In genomic region chr1:246560833-246561232, GRCh38 we compare ENCODE assay signal across 1 cellular context.
A peak's percentile ranks its signal among the peaks of the same experiment; 100 is the strongest.
TF ChIP-seq lines count a peak whose summit lies in the region.

No MANE protein-coding gene starts in this region.

TF ChIP-seq in GM12878, 131 proteins besides CTCF, POLR2A, EP300 and RAD21:
- 0 out of 2 replicates have a peak, but pooled peaks have one; percentile 64 for TF ChIP-seq ZBTB33 (IDR thresholded peaks at IDR 0.05)
